ENCODE assay signal across 26 cellular contexts in the genomic region with DNA sequence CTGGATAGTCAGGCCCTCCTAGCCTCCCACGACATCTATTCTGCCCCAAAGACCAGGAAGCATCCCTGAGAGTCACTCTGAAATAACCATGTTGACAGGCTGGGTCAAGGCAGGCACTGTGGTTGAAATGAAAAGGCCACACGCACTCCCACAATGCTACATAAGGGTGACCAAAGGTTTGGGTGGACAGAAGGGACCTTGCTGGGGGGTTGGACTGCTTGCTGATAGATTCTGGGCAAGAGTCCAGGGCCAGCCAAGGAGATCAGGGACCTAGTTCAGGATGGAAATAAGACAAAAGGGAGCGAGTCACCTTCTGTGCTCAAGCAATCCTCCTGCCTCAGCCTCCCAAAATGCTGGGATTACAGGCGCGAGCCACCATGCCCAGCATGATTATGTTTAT.
"Had no signal": no experiment of that assay in that cellular context is flagged by ENCODE, and none has a peak within 500 bp of the region (broad histone marks: within the 10 kb centered on the region; RNA-seq: fewer than 3 reads in every experiment).

No MANE protein-coding gene starts in this region.

- H3K27me3 ChIP-seq: brain microvascular endothelial cell, esophagus muscularis mucosa, foreskin keratinocyte, gastroesophageal sphincter, heart right ventricle had no signal

- H3K4me3 ChIP-seq: coronary artery, esophagus muscularis mucosa, gastroesophageal sphincter, heart right ventricle had no signal

- DNase-seq: activated CD4-positive, alpha-beta memory T cell treated with anti-CD3 and anti-CD28 coated beads for 36 hours; activated CD4-positive, alpha-beta T cell treated with anti-CD3 and anti-CD28 coated beads for 36 hours; activated CD4-positive, alpha-beta T cell treated with anti-CD3 and anti-CD28 coated beads, Interleukin-2, amount 10 ng/mL, durations not matched to agents 24 days and 14 days; activated CD4-positive, CD25-positive, alpha-beta regulatory T cell; activated CD4-positive, CD25-positive, alpha-beta regulatory T cell treated with anti-CD3 and anti-CD28 coated beads, Interleukin-2, amount 50 U/mL, for 72 hours; activated CD8-positive, alpha-beta memory T cell treated with anti-CD3 and anti-CD28 coated beads, Interleukin-2, amount 10 ng/mL, durations not matched to agents 7 days and 5 days; activated CD8-positive, alpha-beta memory T cell treated with anti-CD3 and anti-CD28 coated beads, Interleukin-2, amount 50 U/mL, for 4 hours; activated CD8-positive, alpha-beta T cell treated with anti-CD3 and anti-CD28 coated beads, Interleukin-2, amount 10 ng/mL, durations not matched to agents 7 days and 5 days; activated effector memory CD4-positive, alpha-beta T cell treated with anti-CD3 and anti-CD28 coated beads, Interleukin-2, amount 50 U/mL, for 16 hours; activated naive CD4-positive, alpha-beta T cell treated with anti-CD3 and anti-CD28 coated beads for 36 hours; activated naive CD8-positive, alpha-beta T cell treated with anti-CD3 and anti-CD28 coated beads for 36 hours; activated T-cell treated with anti-CD3 and anti-CD28 coated beads, Interleukin-2, amount 50 U/mL, for 1 hour; activated T-cell treated with anti-CD3 and anti-CD28 coated beads, Interleukin-2, amount 50 U/mL, for 48 hours; amniotic stem cell; anterior cingulate cortex; brain microvascular endothelial cell; dermis blood vessel endothelial cell; effector CD4-positive, alpha-beta T cell; effector memory CD8-positive, alpha-beta T cell; erythroblast; foreskin keratinocyte; heart right ventricle; T-helper 2 cell had no signal

- H3K9me3 ChIP-seq: esophagus muscularis mucosa, gastroesophageal sphincter, heart right ventricle had no signal

- H3K27ac ChIP-seq: brain microvascular endothelial cell, coronary artery, esophagus muscularis mucosa, foreskin keratinocyte, gastroesophageal sphincter, heart right ventricle had no signal

- H3K4me1 ChIP-seq: foreskin keratinocyte had no signal
